17 cellular contexts compared by ENCODE assay signal in genomic region chr21:44686000-44686781, GRCh38. TPM values are rescaled to one million over a fixed set of nuclear protein-coding genes. Genes with fewer than 3 reads are reported as not detected.
DNase-seq lines count a peak whose midpoint lies in the region; ATAC-seq and TF ChIP-seq lines count a peak whose summit lies in the region.
"Had no signal": no experiment of that assay in that cellular context is flagged by ENCODE, and none has a peak within 500 bp of the region (broad histone marks: within the 10 kb centered on the region; RNA-seq: fewer than 3 reads in every experiment).

No MANE protein-coding gene starts in this region.

- H3K9me2 ChIP-seq in GM23338 (ENCODE audit: insufficient read depth): no peaks in the 10 kb centered on the region

- no peak overlapping the region for H3K4me3 ChIP-seq in GM23338
- H3K4me3 ChIP-seq in coronary artery: no peak overlapping the region
- H3K4me3 ChIP-seq: sigmoid colon had no signal

- H3K4me1 ChIP-seq in GM23338 (ENCODE audit: insufficient read depth): peaks cover 6% of the 10 kb centered on the region
- H3K4me1 ChIP-seq: sigmoid colon had no signal

- H3K27ac ChIP-seq in GM23338 (ENCODE audit: low read depth) (no peak overlapping the region), coronary artery (no peak overlapping the region)
- H3K27ac ChIP-seq: sigmoid colon had no signal

- intact Hi-C loops in activated CD4-positive, alpha-beta T cell treated with anti-CD3 and anti-CD28 coated beads, Interleukin-2, amount 10 ng/mL, durations not matched to agents 24 days and 14 days (cut with micrococcal nuclease): no loop called here

- ATAC-seq in GM23338: peak; percentile 88
- ATAC-seq in omental fat pad (ENCODE audit: low FRiP score): peak; percentile 23
- ATAC-seq in GM21717 (IDR thresholded peaks at IDR 0.05; ENCODE audit: unreplicated experiment): no peak
- ATAC-seq: T-cell had no signal

- H3K36me3 ChIP-seq in GM23338 (ENCODE audit: insufficient read depth): no peaks in the 10 kb centered on the region
- H3K36me3 ChIP-seq: sigmoid colon had no signal

- H3K36me3 Mint-ChIP-seq in activated CD4-positive, alpha-beta T cell treated with anti-CD3 and anti-CD28 coated beads, Interleukin-2, amount 10 ng/mL, durations not matched to agents 24 days and 14 days (ENCODE audit: low read depth): no peaks in the 10 kb centered on the region
- H3K36me3 Mint-ChIP-seq in GM23338 (ENCODE audit: low read depth): no peaks in the 10 kb centered on the region
- H3K36me3 Mint-ChIP-seq: T-cell had no signal

- no peak overlapping the region for H3K4me3 Mint-ChIP-seq in activated CD4-positive, alpha-beta T cell treated with anti-CD3 and anti-CD28 coated beads, Interleukin-2, amount 10 ng/mL, durations not matched to agents 24 days and 14 days
- no peak overlapping the region; the same call in 2 of the 3 replicates for H3K4me3 Mint-ChIP-seq in GM23338
- H3K4me3 Mint-ChIP-seq: central memory CD8-positive, alpha-beta T cell; T-cell had no signal

- 0 out of 2 replicates have a peak overlapping the region, but pooled peaks have one; percentile 8 for H3K4me2 ChIP-seq in GM23338

- no peak for DNase-seq in activated CD4-positive, alpha-beta T cell treated with anti-CD3 and anti-CD28 coated beads, Interleukin-2, amount 10 ng/mL, durations not matched to agents 24 days and 14 days
- no peak for DNase-seq in activated CD4-positive, alpha-beta T cell treated with anti-CD3 and anti-CD28 coated beads, Interleukin-2, amount 50 U/mL, for 1 hour
- DNase-seq in GM23338 (ENCODE audit: low spot score) (peak; percentile 27), coronary artery (ENCODE audit: low spot score) (peak; percentile 47), omental fat pad (ENCODE audit: low spot score) (no peak), NK-92 (lab: John Stamatoyannopoulos, UW; ENCODE audit: unreplicated experiment) (no peak), NCI-H1048 (lab: John Stamatoyannopoulos, UW) (no peak)
- DNase-seq: ACHN, activated T-cell treated with anti-CD3 and anti-CD28 coated beads for 4 hours, DMS79, hypothalamus, NCI-H1694, Right ventricle myocardium superior, sigmoid colon, T-cell had no signal

- 0 out of 2 replicates have a peak, but pooled peaks cover 4% of the 10 kb centered on the region for H3F3A ChIP-seq in GM23338 (replicated peaks; ENCODE audit: low read depth)

- H4K20me1 ChIP-seq in GM23338 (replicated peaks; ENCODE audit: insufficient read depth): no peaks in the 10 kb centered on the region

- no peaks in the 10 kb centered on the region for H3K27me3 ChIP-seq in GM23338 (ENCODE audit: insufficient read depth)

- H3K27me3 Mint-ChIP-seq in activated CD4-positive, alpha-beta T cell treated with anti-CD3 and anti-CD28 coated beads, Interleukin-2, amount 10 ng/mL, durations not matched to agents 24 days and 14 days: peaks cover 16% of the 10 kb centered on the region
- H3K27me3 Mint-ChIP-seq in GM23338 (ENCODE audit: insufficient read depth, low read depth, poor library complexity): peaks cover 16% of the 10 kb centered on the region

- H3K9me3 Mint-ChIP-seq in activated CD4-positive, alpha-beta T cell treated with anti-CD3 and anti-CD28 coated beads, Interleukin-2, amount 10 ng/mL, durations not matched to agents 24 days and 14 days: no peaks in the 10 kb centered on the region
- no peaks in the 10 kb centered on the region; the same call in none of the 3 replicates for H3K9me3 Mint-ChIP-seq in GM23338
- H3K9me3 Mint-ChIP-seq: central memory CD8-positive, alpha-beta T cell; T-cell had no signal

- H3K4me1 Mint-ChIP-seq in activated CD4-positive, alpha-beta T cell treated with anti-CD3 and anti-CD28 coated beads, Interleukin-2, amount 10 ng/mL, durations not matched to agents 24 days and 14 days: peaks cover 8% of the 10 kb centered on the region
- peaks cover 24% of the 10 kb centered on the region for H3K4me1 Mint-ChIP-seq in GM23338

- no peaks in the 10 kb centered on the region for H3K79me2 ChIP-seq in GM23338 (replicated peaks; ENCODE audit: insufficient read depth)

- TF ChIP-seq CTCF in GM23338 (conservative IDR thresholded peaks at IDR 0.05; ENCODE audit: low read depth in 2 of 2) (no peak), coronary artery (IDR thresholded peaks at IDR 0.05) (no peak), omental fat pad (IDR thresholded peaks at IDR 0.05) (no peak)

- H2AFZ ChIP-seq in GM23338: peak overlapping the region; percentile 92

- peak overlapping the region; percentile 14 for H3K27ac Mint-ChIP-seq in activated CD4-positive, alpha-beta T cell treated with anti-CD3 and anti-CD28 coated beads, Interleukin-2, amount 10 ng/mL, durations not matched to agents 24 days and 14 days
- no peak overlapping the region; the same call in 1 of the 2 replicates for H3K27ac Mint-ChIP-seq in GM23338
- H3K27ac Mint-ChIP-seq: T-cell had no signal

TF ChIP-seq in GM23338, 12 proteins besides CTCF, POLR2A, EP300 and RAD21:
- TF ChIP-seq ETS1 (IDR thresholded peaks at IDR 0.05): no peak
- TF ChIP-seq EZH2 (IDR thresholded peaks at IDR 0.05; ENCODE audit: low read depth, unreplicated experiment): no peak
- TF ChIP-seq CREB1 (CRISPR knock-in tag; IDR thresholded peaks at IDR 0.05; ENCODE audit: low read depth): no peak
- no peak for TF ChIP-seq ZNF331 (CRISPR knock-in tag; IDR thresholded peaks at IDR 0.05; ENCODE audit: low read depth)
- no peak for TF ChIP-seq STAT1 (IDR thresholded peaks at IDR 0.05; ENCODE audit: unreplicated experiment)
- no peak for TF ChIP-seq POLR2AphosphoS5 (IDR thresholded peaks at IDR 0.05; ENCODE audit: low read depth)
- no peak for TF ChIP-seq REST (IDR thresholded peaks at IDR 0.05; ENCODE audit: unreplicated experiment)
- TF ChIP-seq NANOG (IDR thresholded peaks at IDR 0.05; ENCODE audit: borderline replicate concordance): no peak
TF ChIP-seq in GM23338: peak in this region for 0.

RNA-seq across cellular contexts. Expression of gene KRTAP12-1, which starts 4.2 kb away (rescaled TPM):
- not detected in 2 replicates for total RNA-seq in activated CD4-positive, alpha-beta T cell treated with anti-CD3 and anti-CD28 coated beads, Interleukin-2, amount 10 ng/mL, durations not matched to agents 24 days and 14 days
- total RNA-seq in GM23338 (2014; rRNA removed; shearing (Covaris generic)): not detected in 2 replicates
- not detected in 2 replicates for polyA plus RNA-seq in GM23338 (2016; fragmentation: Nextera tagmentation; extraction: Ambion mirVana)
- not detected for total RNA-seq in omental fat pad
- total RNA-seq: Right ventricle myocardium superior, sigmoid colon, T-cell had no signal
- polyA plus RNA-seq: sigmoid colon had no signal

RNA-seq across cellular contexts. Expression of gene KRTAP10-12, which starts 10.8 kb away (rescaled TPM):
- not detected in 2 replicates for total RNA-seq in activated CD4-positive, alpha-beta T cell treated with anti-CD3 and anti-CD28 coated beads, Interleukin-2, amount 10 ng/mL, durations not matched to agents 24 days and 14 days
- total RNA-seq in GM23338 (2014; rRNA removed; shearing (Covaris generic)): not detected in 2 replicates
- not detected in 2 replicates for polyA plus RNA-seq in GM23338 (2016; fragmentation: Nextera tagmentation; extraction: Ambion mirVana)
- not detected for total RNA-seq in omental fat pad
- total RNA-seq: Right ventricle myocardium superior, sigmoid colon, T-cell had no signal
- polyA plus RNA-seq: sigmoid colon had no signal

RNA-seq across cellular contexts. Expression of gene KRTAP12-2, which starts 19.5 kb away (rescaled TPM):
- not detected in 2 replicates for total RNA-seq in activated CD4-positive, alpha-beta T cell treated with anti-CD3 and anti-CD28 coated beads, Interleukin-2, amount 10 ng/mL, durations not matched to agents 24 days and 14 days
- total RNA-seq in GM23338 (2014; rRNA removed; shearing (Covaris generic)): not detected in 2 replicates
- not detected in 2 replicates for polyA plus RNA-seq in GM23338 (2016; fragmentation: Nextera tagmentation; extraction: Ambion mirVana)
- total RNA-seq in omental fat pad: not detected
- total RNA-seq: Right ventricle myocardium superior, sigmoid colon, T-cell had no signal
- polyA plus RNA-seq: sigmoid colon had no signal

RNA-seq across cellular contexts. Expression of gene TSPEAR, which starts 25.2 kb away (rescaled TPM):
- not detected in 2 replicates for total RNA-seq in activated CD4-positive, alpha-beta T cell treated with anti-CD3 and anti-CD28 coated beads, Interleukin-2, amount 10 ng/mL, durations not matched to agents 24 days and 14 days
- total RNA-seq in GM23338 (2014; rRNA removed; shearing (Covaris generic)): 0.35 TPM in 1 of 2 replicates, not detected in the other
- polyA plus RNA-seq in GM23338 (2016; fragmentation: Nextera tagmentation; extraction: Ambion mirVana): 0.45 and 0.92 TPM in 2 replicates
- under 1 TPM in 1 of 4 donors, not detected in 3; 0.19 TPM for total RNA-seq in omental fat pad
- total RNA-seq: sigmoid colon, T-cell had no signal

RNA-seq across cellular contexts. Expression of gene KRTAP12-3, which starts 28.5 kb away (rescaled TPM):
- not detected in 2 replicates for total RNA-seq in activated CD4-positive, alpha-beta T cell treated with anti-CD3 and anti-CD28 coated beads, Interleukin-2, amount 10 ng/mL, durations not matched to agents 24 days and 14 days
- total RNA-seq in GM23338 (2014; rRNA removed; shearing (Covaris generic)): not detected in 2 replicates
- not detected in 2 replicates for polyA plus RNA-seq in GM23338 (2016; fragmentation: Nextera tagmentation; extraction: Ambion mirVana)
- not detected for total RNA-seq in omental fat pad
- total RNA-seq: Right ventricle myocardium superior, sigmoid colon, T-cell had no signal
- polyA plus RNA-seq: sigmoid colon had no signal

Comparison
In these comparisons a context has a peak if more than half of its experiments do, and no peak if none do; other contexts are left out.
1. DNase-seq: peak in GM23338 (single experiment) and coronary artery (single experiment); none in activated CD4-positive, alpha-beta T cell treated with anti-CD3 and anti-CD28 coated beads, Interleukin-2, amount 10 ng/mL, durations not matched to agents 24 days and 14 days (single experiment), activated CD4-positive, alpha-beta T cell treated with anti-CD3 and anti-CD28 coated beads, Interleukin-2, amount 50 U/mL, for 1 hour (single experiment), omental fat pad (single experiment), NK-92 (single experiment) and NCI-H1048 (single experiment).